In genomic region chr5:146754621-146755020, GRCh38 we compare ENCODE assay signal across 23 cellular contexts.
"Had no signal": no experiment of that assay in that cellular context is flagged by ENCODE, and none has a peak within 500 bp of the region (broad histone marks: within the 10 kb centered on the region; RNA-seq: fewer than 3 reads in every experiment).

No MANE protein-coding gene starts in this region.

- H3K36me3 Mint-ChIP-seq: stimulated activated naive B cell treated with anti-CD40 and anti-IgM and Interleukin-4, amounts not matched to agents 10 μg/mL and 1 μg/mL and 100 μg/mL, for 72 hours had no signal

- H3K4me1 Mint-ChIP-seq: nephron; stimulated activated naive B cell treated with anti-CD40 and anti-IgM and Interleukin-4, amounts not matched to agents 10 μg/mL and 1 μg/mL and 100 μg/mL, for 72 hours had no signal

- H3K9me3 Mint-ChIP-seq: dendritic cell treated with granulocyte-macrophage colony-stimulating factor and Interleukin-4, amounts not matched to agents 40 ng/mL and 50 ng/mL, for 4 days; nephron; stimulated activated naive B cell treated with anti-CD40 and anti-IgM and Interleukin-4, amounts not matched to agents 10 μg/mL and 1 μg/mL and 100 μg/mL, for 72 hours had no signal

- ATAC-seq: activated CD4-positive, CD25-positive, alpha-beta regulatory T cell treated with anti-CD3 and anti-CD28 coated beads, Interleukin-2, amount 50 U/mL, for 24 hours; body of pancreas; left lobe of liver; lower lobe of right lung; sciatic nerve; stimulated activated naive B cell treated with anti-CD40 and anti-IgM and Interleukin-4, amounts not matched to agents 10 μg/mL and 1 μg/mL and 100 μg/mL, for 72 hours had no signal

- H3K9me3 ChIP-seq: body of pancreas, lower lobe of right lung, transverse colon had no signal

- H3K4me3 Mint-ChIP-seq: activated CD4-positive, alpha-beta memory T cell treated with anti-CD3 and anti-CD28 coated beads, Interleukin-2, amount 10 ng/mL, durations not matched to agents 7 days and 5 days; activated CD4-positive, alpha-beta T cell treated with anti-CD3 and anti-CD28 coated beads, Interleukin-2, amount 10 ng/mL, durations not matched to agents 24 days and 14 days; activated naive CD4-positive, alpha-beta T cell treated with anti-CD3 and anti-CD28 coated beads, Interleukin-2, amount 10 ng/mL, durations not matched to agents 7 days and 5 days; dendritic cell treated with granulocyte-macrophage colony-stimulating factor and Interleukin-4, amounts not matched to agents 40 ng/mL and 50 ng/mL, for 4 days; nephron; stimulated activated naive B cell treated with anti-CD40 and anti-IgM and Interleukin-4, amounts not matched to agents 10 μg/mL and 1 μg/mL and 100 μg/mL, for 72 hours had no signal

- H3K4me3 ChIP-seq: body of pancreas, cardiac muscle cell, lower lobe of right lung, smooth muscle cell, transverse colon had no signal

- H3K27me3 ChIP-seq: body of pancreas, cardiac muscle cell, transverse colon had no signal

- H3K27ac ChIP-seq: body of pancreas, cardiac muscle cell, lower lobe of right lung, parathyroid adenoma, transverse colon had no signal

- DNase-seq: activated CD4-positive, alpha-beta memory T cell treated with anti-CD3 and anti-CD28 coated beads, Interleukin-2, amount 10 ng/mL, durations not matched to agents 7 days and 5 days; activated CD4-positive, alpha-beta T cell treated with anti-CD3 and anti-CD28 coated beads, Interleukin-2, amount 10 ng/mL, durations not matched to agents 24 days and 14 days; activated effector memory CD4-positive, alpha-beta T cell treated with anti-CD3 and anti-CD28 coated beads, Interleukin-2, amount 50 U/mL, for 16 hours; activated naive CD4-positive, alpha-beta T cell treated with anti-CD3 and anti-CD28 coated beads, Interleukin-2, amount 10 ng/mL, durations not matched to agents 7 days and 5 days; activated T-cell treated with anti-CD3 and anti-CD28 coated beads for 4 hours; anterior cingulate cortex; body of pancreas; effector CD4-positive, alpha-beta T cell; erythroblast; foreskin fibroblast; lower lobe of right lung; mesendoderm; stimulated activated CD4-positive, alpha-beta T cell treated with anti-CD3 and anti-CD28 coated beads, Interleukin-15, amount 100 ng/mL, for 24 hours; stimulated activated naive B cell treated with anti-CD40 and anti-IgM and Interleukin-4, amounts not matched to agents 10 μg/mL and 1 μg/mL and 100 μg/mL, for 72 hours; transverse colon had no signal

- H3K27me3 Mint-ChIP-seq: activated CD4-positive, alpha-beta memory T cell treated with anti-CD3 and anti-CD28 coated beads, Interleukin-2, amount 10 ng/mL, durations not matched to agents 7 days and 5 days; dendritic cell treated with granulocyte-macrophage colony-stimulating factor and Interleukin-4, amounts not matched to agents 40 ng/mL and 50 ng/mL, for 4 days had no signal

- H3K4me1 ChIP-seq: parathyroid adenoma, transverse colon had no signal

- H3K36me3 ChIP-seq: cardiac muscle cell, lower lobe of right lung, transverse colon had no signal

- H3K27ac Mint-ChIP-seq: activated CD4-positive, alpha-beta memory T cell treated with anti-CD3 and anti-CD28 coated beads, Interleukin-2, amount 10 ng/mL, durations not matched to agents 7 days and 5 days; activated CD4-positive, alpha-beta T cell treated with anti-CD3 and anti-CD28 coated beads, Interleukin-2, amount 10 ng/mL, durations not matched to agents 24 days and 14 days; activated naive CD4-positive, alpha-beta T cell treated with anti-CD3 and anti-CD28 coated beads, Interleukin-2, amount 10 ng/mL, durations not matched to agents 7 days and 5 days; dendritic cell treated with granulocyte-macrophage colony-stimulating factor and Interleukin-4, amounts not matched to agents 40 ng/mL and 50 ng/mL, for 4 days; nephron; stimulated activated naive B cell treated with anti-CD40 and anti-IgM and Interleukin-4, amounts not matched to agents 10 μg/mL and 1 μg/mL and 100 μg/mL, for 72 hours had no signal
